In genomic region chr15:63000706-63001105, GRCh38 we compare ENCODE assay signal across 17 cellular contexts. TPM values are rescaled to one million over a fixed set of nuclear protein-coding genes. Genes with fewer than 3 reads are reported as not detected.
DNase-seq lines count a peak whose midpoint lies in the region; ATAC-seq, FAIRE-seq and TF ChIP-seq lines count a peak whose summit lies in the region.
"Had no signal": no experiment of that assay in that cellular context is flagged by ENCODE, and none has a peak within 500 bp of the region (broad histone marks: within the 10 kb centered on the region; RNA-seq: fewer than 3 reads in every experiment).

No MANE protein-coding gene starts in this region.

- H4K91ac ChIP-seq in H1 (replicated peaks; ENCODE audit: insufficient read length, low read length) (no peak overlapping the region), mesenchymal stem cell (ENCODE audit: low read length) (no peak overlapping the region)

- H3K79me1 ChIP-seq in H1 (ENCODE audit: low read depth, low read length), result no peaks in the 10 kb centered on the region
- no peaks in the 10 kb centered on the region for H3K79me1 ChIP-seq in mesenchymal stem cell (replicated peaks; ENCODE audit: low read length, poor library complexity, severe bottlenecking)

- H2BK20ac ChIP-seq in H1 (ENCODE audit: low read length), result no peak overlapping the region

- TF ChIP-seq CTCF in H1 (IDR thresholded peaks at IDR 0.05; ENCODE audit: control extremely low read depth in 1 of 3, insufficient read depth in 1 of 3, low read depth in 1 of 3, low read length in 3 of 3) (no peak), heart left ventricle (IDR thresholded peaks at IDR 0.05) (no peak), testis (IDR thresholded peaks at IDR 0.05) (no peak), uterus (IDR thresholded peaks at IDR 0.05) (no peak)

- POLR2A ChIA-PET in H1 (lab: Charles Lee; ENCODE audit: partially characterized antibody), result interaction anchor here (0.9 to 1.8 kb wide), 3 partner anchors 19 to 126 kb away, joined by 3 to 5 read pairs (median 3); partner anchors contain the start of gene TPM1

- no peak overlapping the region for H3K56ac ChIP-seq in H1 (replicated peaks; ENCODE audit: insufficient read length, low read depth, low read length)

- no peak for DNase-seq in H1 (ENCODE audit: low read depth in 1 of 2, low spot score in 2 of 2)
- peak in 4 of 5 donors; percentile 36 to 52 (median 48) for DNase-seq in heart left ventricle
- DNase-seq in mesenchymal stem cell, result no peak
- peak; percentile 55 for DNase-seq in testis
- no peak for DNase-seq in NCI-H524 treated with DMSO at 0.1 percent for 48 hours (lab: John Stamatoyannopoulos, UW)
- DNase-seq in stimulated activated naive CD4-positive, alpha-beta T cell (lab: John Stamatoyannopoulos, UW), result no peak
- no peak for DNase-seq in uterus
- DNase-seq: AML-193, DND-41, H7, HFFc6, NCI-H1436 treated with DMSO at 0.1 percent for 48 hours, NCI-H2029, NCI-H446 treated with DMSO at 0.1 percent for 48 hours had no signal

- H3K23me2 ChIP-seq in H1 (ENCODE audit: low read depth, low read length), result no peaks in the 10 kb centered on the region

- H2BK120ac ChIP-seq in H1 (replicated peaks; ENCODE audit: low read depth, low read length) (no peak overlapping the region), mesenchymal stem cell (ENCODE audit: low read depth, low read length) (no peak overlapping the region)

- no peak overlapping the region for H3K4me3 ChIP-seq in H1 (ENCODE audit: extremely low read depth in 1 of 4, insufficient read depth in 2 of 4, low read depth in 3 of 4, low read length in 4 of 4)
- no peak overlapping the region for H3K4me3 ChIP-seq in heart left ventricle
- no peak overlapping the region for H3K4me3 ChIP-seq in mesenchymal stem cell (ENCODE audit: insufficient read depth in 1 of 2, low read depth in 1 of 2, low read length in 2 of 2)
- H3K4me3 ChIP-seq in testis, result no peak overlapping the region
- H3K4me3 ChIP-seq in uterus, result no peak overlapping the region
- H3K4me3 ChIP-seq: Peyer's patch had no signal

- no peak overlapping the region for H2BK12ac ChIP-seq in H1 (ENCODE audit: low read depth, low read length)
- H2BK12ac ChIP-seq in mesenchymal stem cell (ENCODE audit: low read length in 2 of 2), result no peak overlapping the region

- peak; percentile 82 to 92 (median 88) for ATAC-seq in heart left ventricle

- FAIRE-seq in H1 (lab: Jason Lieb, UNC), result no peak

- intact Hi-C loops in heart left ventricle (cut with DNase I) (loop anchor here in 5 of 10 donors (1.0 to 5.0 kb wide), 7 partner anchors 37 to 102 kb away; partner anchors contain the start of gene TPM1 (in 1 of the 5)), testis (cut with DNase I; ENCODE audit: low total_unique reads) (no loop called here), uterus (cut with DNase I; ENCODE audit: low total_unique reads) (no loop called here)

- H3K18ac ChIP-seq in H1 (ENCODE audit: extremely low read depth, low read length) (no peak overlapping the region), mesenchymal stem cell (ENCODE audit: low read depth in 1 of 2, low read length in 2 of 2) (no peak overlapping the region)

- CTCF ChIA-PET in H1 (lab: Charles Lee; ENCODE audit: partially characterized antibody), result interaction anchor here (0.6 to 4.5 kb wide), 5 partner anchors 12 to 270 kb away, joined by 3 to 24 read pairs (median 3); no protein-coding TSS in a partner anchor

- H3K79me2 ChIP-seq in H1 (ENCODE audit: control insufficient read depth in 1 of 2, insufficient read depth in 2 of 2, low read length in 2 of 2), result no peaks in the 10 kb centered on the region

- H3K9me3 ChIP-seq in H1 (ENCODE audit: insufficient read depth in 2 of 2, low read depth in 1 of 2, low read length in 1 of 2), result no peaks in the 10 kb centered on the region
- H3K9me3 ChIP-seq in heart left ventricle, result no peaks in the 10 kb centered on the region
- H3K9me3 ChIP-seq in mesenchymal stem cell (ENCODE audit: control insufficient read depth, low read length), result no peaks in the 10 kb centered on the region
- no peaks in the 10 kb centered on the region for H3K9me3 ChIP-seq in testis
- H3K9me3 ChIP-seq in uterus, result no peaks in the 10 kb centered on the region
- H3K9me3 ChIP-seq: Peyer's patch had no signal

- no peak overlapping the region for H2BK15ac ChIP-seq in H1 (ENCODE audit: low read length)
- no peak overlapping the region for H2BK15ac ChIP-seq in mesenchymal stem cell (ENCODE audit: low read depth, poor library complexity, severe bottlenecking)

- WGBS in H1 (ENCODE audit: extremely low coverage in 1 of 2, insufficient coverage in 1 of 2, insufficient read length in 1 of 2, insufficient replicate concordance in 2 of 2, low coverage in 1 of 2, low lambda C conversion rate in 2 of 2, missing lambda C conversion rate in 1 of 2), 2 experiments, result 76% methylated on average over 3 of the region's 3 CpGs; no CpG with 5 or more reads in 1 of the 2 experiments
- 29 to 41% (median 38%) methylated on average over 3 of the region's 3 CpGs for WGBS in heart left ventricle, 4 donors
- WGBS in mesenchymal stem cell, result 81% methylated on average over 3 of the region's 3 CpGs
- 51 to 66% methylated on average over 3 of the region's 3 CpGs for whole genome bisulfite sequencing in testis, 2 donors

- H3K27me3 ChIP-seq in H1 (replicated peaks in 1 of 4; ENCODE audit: control insufficient read depth in 3 of 4, extremely low read depth in 1 of 4, insufficient read depth in 3 of 4, low read length in 3 of 4) (no peaks in the 10 kb centered on the region), heart left ventricle (no peaks in the 10 kb centered on the region), mesenchymal stem cell (ENCODE audit: control insufficient read depth in 1 of 2, insufficient read depth in 1 of 2, low read length in 2 of 2) (peaks cover 0 to 9% of the 10 kb centered on the region in 2 experiments), testis (no peaks in the 10 kb centered on the region), uterus (no peaks in the 10 kb centered on the region)
- H3K27me3 ChIP-seq: Peyer's patch had no signal

- H2AK5ac ChIP-seq in H1 (ENCODE audit: low read depth, low read length) (no peak overlapping the region), mesenchymal stem cell (ENCODE audit: low read length, severe bottlenecking) (peak overlapping the region; percentile 39)

- H2AFZ ChIP-seq in H1 (ENCODE audit: low read length) (no peak overlapping the region), mesenchymal stem cell (ENCODE audit: low read depth, low read length) (no peak overlapping the region)

- H3K36me3 ChIP-seq in H1 (ENCODE audit: control insufficient read depth in 2 of 4, insufficient read depth in 4 of 4, low read length in 3 of 4) (no peaks in the 10 kb centered on the region), heart left ventricle (no peaks in the 10 kb centered on the region), mesenchymal stem cell (ENCODE audit: control insufficient read depth in 1 of 2, insufficient read depth in 2 of 2, low read depth in 1 of 2, low read length in 2 of 2) (no peaks in the 10 kb centered on the region), testis (ENCODE audit: low read depth, missing control alignments) (no peaks in the 10 kb centered on the region), uterus (no peaks in the 10 kb centered on the region)
- H3K36me3 ChIP-seq: Peyer's patch had no signal

- H2BK5ac ChIP-seq in H1 (ENCODE audit: low read depth, low read length) (no peak overlapping the region), mesenchymal stem cell (ENCODE audit: low read depth, low read length, poor library complexity, severe bottlenecking) (no peak overlapping the region)

- H3K4me1 ChIP-seq in H1 (replicated peaks in 1 of 4; ENCODE audit: control insufficient read depth in 3 of 4, insufficient read depth in 4 of 4, low read length in 3 of 4), result no peaks in the 10 kb centered on the region
- H3K4me1 ChIP-seq in heart left ventricle, result peaks cover 0 to 25% (median 2%) of the 10 kb centered on the region in 12 donors
- H3K4me1 ChIP-seq in mesenchymal stem cell (ENCODE audit: control insufficient read depth, insufficient read depth, low read depth, low read length), result peaks cover 14% of the 10 kb centered on the region
- H3K4me1 ChIP-seq in testis, result peaks cover 4% of the 10 kb centered on the region
- H3K4me1 ChIP-seq in uterus, result no peaks in the 10 kb centered on the region
- H3K4me1 ChIP-seq: Peyer's patch had no signal

- H3K4me2 ChIP-seq in H1 (ENCODE audit: insufficient read depth in 1 of 2, low read depth in 2 of 2, low read length in 2 of 2) (no peak overlapping the region), mesenchymal stem cell (ENCODE audit: low read length, poor library complexity, severe bottlenecking) (no peak overlapping the region)
- H3K4me2 ChIP-seq: KMS-11 had no signal

- H4K20me1 ChIP-seq in H1 (replicated peaks in 1 of 2; ENCODE audit: control insufficient read depth in 1 of 2, insufficient read depth in 2 of 2, low read length in 2 of 2), result no peaks in the 10 kb centered on the region

- no peak for TF ChIP-seq POLR2A in H1 (IDR thresholded peaks at IDR 0.05; ENCODE audit: control extremely low read depth in 1 of 2, low read depth in 2 of 2, low read length in 2 of 2)
- no peak for TF ChIP-seq POLR2A in heart left ventricle (IDR thresholded peaks at IDR 0.05)
- TF ChIP-seq POLR2A in testis (IDR thresholded peaks at IDR 0.05), result no peak
- no peak for TF ChIP-seq POLR2A in uterus (IDR thresholded peaks at IDR 0.05)

- H3K9ac ChIP-seq in H1 (replicated peaks in 1 of 4; ENCODE audit: extremely low read depth in 1 of 4, low read depth in 3 of 4, low read length in 3 of 4) (no peak overlapping the region), mesenchymal stem cell (ENCODE audit: low read length) (no peak overlapping the region)
- H3K9ac ChIP-seq: KMS-11 had no signal

- H3K14ac ChIP-seq in H1 (ENCODE audit: insufficient read length) (peak overlapping the region; percentile 96), mesenchymal stem cell (ENCODE audit: low read length in 2 of 2) (no peak overlapping the region)

- H4K8ac ChIP-seq in H1 (ENCODE audit: extremely low read depth, insufficient read depth, low read length), result no peak overlapping the region
- H4K8ac ChIP-seq in mesenchymal stem cell (ENCODE audit: low read length), result no peak overlapping the region

- TF ChIP-seq RAD21 in H1 (IDR thresholded peaks at IDR 0.05 in 1 of 2, conservative IDR thresholded peaks at IDR 0.05 in 1 of 2; ENCODE audit: low read depth in 2 of 2, low read length in 2 of 2), result no peak

- H3K27ac ChIP-seq in H1 (ENCODE audit: low read depth, low read length) (no peak overlapping the region), heart left ventricle (peak overlapping the region; percentile 50 to 94 (median 74)), mesenchymal stem cell (ENCODE audit: low read length, poor library complexity, severe bottlenecking) (no peak overlapping the region), testis (no peak overlapping the region), uterus (no peak overlapping the region)
- H3K27ac ChIP-seq: C4-2B, KMS-11, Peyer's patch had no signal

- no peak overlapping the region for H4K5ac ChIP-seq in H1 (ENCODE audit: insufficient read length, low read depth, low read length)

- H3K4ac ChIP-seq in H1 (replicated peaks; ENCODE audit: insufficient read length, low read depth, low read length), result no peak overlapping the region
- no peak overlapping the region for H3K4ac ChIP-seq in mesenchymal stem cell (ENCODE audit: low read depth in 1 of 2, low read length in 2 of 2)

- no peak for TF ChIP-seq EP300 in H1 (IDR thresholded peaks at IDR 0.05; ENCODE audit: borderline replicate concordance in 1 of 2, low read depth in 2 of 2, low read length in 2 of 2)

- H3K23ac ChIP-seq in H1 (ENCODE audit: insufficient read length) (no peak overlapping the region), mesenchymal stem cell (ENCODE audit: low read length in 2 of 2) (no peak overlapping the region)

RNA-seq across cellular contexts. Expression of gene TPM1, which starts 41.8 kb away (rescaled TPM):
- 571 and 579 TPM in 2 replicates for total RNA-seq in H1 (2021; fragmentation: NEBNext Ultra II Directional; extraction: Animal tissue kit (Norgen Biotek cat#: 25700))
- 246 and 258 TPM in 2 replicates for polyA plus RNA-seq in H1 (2011; rRNA removed)
- polyA plus RNA-seq in H1 (2011; cell fraction: cytosol; rRNA removed), result 481 TPM
- polyA plus RNA-seq in H1 (2011; cell fraction: nucleus; rRNA removed), result 537 TPM
- 409 to 588 TPM (median 457 TPM) in 4 replicates for polyA plus RNA-seq in H1 (2012, experiment 1 of 2)
- 113 TPM for polyA plus RNA-seq in H1 (2012, experiment 2 of 2)
- polyA plus RNA-seq in H1 (2013, experiment 1 of 2), result 292 TPM
- 291 TPM for polyA plus RNA-seq in H1 (2013, experiment 2 of 2)
- polyA minus RNA-seq in H1 (2011; rRNA and poly(A)+ RNA removed), result 221 and 265 TPM in 2 replicates
- 225 TPM for polyA minus RNA-seq in H1 (2011; cell fraction: cytosol; rRNA and poly(A)+ RNA removed)
- polyA minus RNA-seq in H1 (2011; cell fraction: nucleus; rRNA and poly(A)+ RNA removed), result 741 TPM
- total RNA-seq in heart left ventricle, result over 10,000 TPM in 7 of 9 donors, 1,000 to 10,000 TPM in 2; 9,722 to 18,689 (median 13,330) TPM
- over 10,000 TPM; 13,651 to 16,217 TPM for polyA plus RNA-seq in heart left ventricle
- 825 TPM for polyA plus RNA-seq in mesenchymal stem cell (2013, experiment 1 of 2)
- polyA plus RNA-seq in mesenchymal stem cell (2013, experiment 2 of 2), result 826 TPM
- total RNA-seq in testis, result 100 to 1,000 TPM; 126 TPM
- 135 TPM for polyA plus RNA-seq in testis (ENCODE audit: insufficient read depth, low read depth, low replicate concordance)
- 1,000 to 10,000 TPM in 2 of 4 donors, 100 to 1,000 TPM in 2; 622 to 1,998 (median 1,003) TPM for total RNA-seq in uterus

Comparison
In these comparisons a context has a peak if more than half of its experiments do, and no peak if none do; other contexts are left out.
1. DNase-seq: peak in heart left ventricle (4 of 5) and testis (single experiment); none in H1 (0 of 2), mesenchymal stem cell (single experiment), NCI-H524 treated with DMSO at 0.1 percent for 48 hours (single experiment), stimulated activated naive CD4-positive, alpha-beta T cell (0 of 6) and uterus (0 of 2).
2. H3K27ac ChIP-seq: peak in heart left ventricle (12 of 12); none in H1 (single experiment), mesenchymal stem cell (single experiment), testis (0 of 2) and uterus (0 of 2).
3. RNA of gene TPM1, which starts 41.8 kb away (total RNA-seq): 9,722 to 18,689 TPM in heart left ventricle; 622 to 1,998 TPM in uterus, 571 to 579 TPM in H1 and 126 TPM in testis; every median in the first group is over 4 times any median in the second.